18 cellular contexts compared by ENCODE assay signal in the genomic region with DNA sequence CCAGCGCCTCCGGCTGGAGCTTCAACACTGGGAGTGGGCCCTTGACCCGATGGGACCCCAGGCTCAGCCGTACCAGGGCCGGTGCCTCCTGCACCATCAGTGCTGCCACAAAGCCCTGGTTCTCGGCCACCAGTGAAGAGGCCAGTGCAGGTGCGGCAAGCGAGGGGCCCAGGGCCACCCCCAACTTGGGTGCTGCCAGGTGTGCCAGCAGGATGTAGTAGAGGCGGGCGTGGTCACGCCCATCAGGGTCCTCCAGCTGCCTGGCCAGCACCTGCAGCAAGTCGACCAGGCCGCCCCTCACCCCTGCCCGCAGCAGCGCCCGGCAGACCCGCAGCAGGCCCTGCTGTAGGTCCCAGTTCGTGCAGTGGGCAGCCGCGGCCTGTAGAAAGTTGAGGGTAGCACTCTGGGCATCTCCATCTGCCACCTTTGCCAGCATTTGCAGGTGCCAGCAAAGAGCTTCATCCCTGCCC. TPM values are rescaled to one million over a fixed set of nuclear protein-coding genes. Genes with fewer than 3 reads are reported as not detected.
DNase-seq lines count a peak whose midpoint lies in the region; TF ChIP-seq lines count a peak whose summit lies in the region.
"Had no signal": no experiment of that assay in that cellular context is flagged by ENCODE, and none has a peak within 500 bp of the region (broad histone marks: within the 10 kb centered on the region; RNA-seq: fewer than 3 reads in every experiment).

No MANE protein-coding gene starts in this region.

- intact Hi-C loops in colonic mucosa (cut with DNase I), result loop anchor here (10.0 kb wide), 1 partner anchor 54 kb away; the partner anchor contains the start of gene RNASEH2C
- intact Hi-C loops in posterior vena cava (cut with DNase I), result no loop called here

- no peaks in the 10 kb centered on the region for H3K27me3 ChIP-seq in HL-60 (ENCODE audit: insufficient read depth, poor library complexity, severe bottlenecking)
- no peaks in the 10 kb centered on the region for H3K27me3 ChIP-seq in colonic mucosa
- H3K27me3 ChIP-seq: breast epithelium, heart right ventricle had no signal

- peaks cover 28% of the 10 kb centered on the region for H3K27me3 Mint-ChIP-seq in nephron progenitor cell (ENCODE audit: low read depth, poor library complexity)

- H3K27ac ChIP-seq in HL-60 (replicated peaks), result peak overlapping the region; percentile 97
- no peak overlapping the region for H3K27ac ChIP-seq in colonic mucosa

- no peaks in the 10 kb centered on the region for H3K4me1 Mint-ChIP-seq in nephron progenitor cell

- H3K27ac Mint-ChIP-seq in nephron progenitor cell, result no peak overlapping the region
- H3K27ac Mint-ChIP-seq: activated naive CD8-positive, alpha-beta T cell had no signal

- peak; percentile 14 for DNase-seq in D341Med (ENCODE audit: low spot score)
- DNase-seq in HL-60 (ENCODE audit: low read depth in 1 of 2, low spot score in 1 of 2), result no peak
- peak; percentile 16 for DNase-seq in colonic mucosa
- DNase-seq in posterior vena cava (ENCODE audit: low spot score), result peak; percentile 76
- no peak for DNase-seq in nephron progenitor cell
- no peak for DNase-seq in LoVo (ENCODE audit: low spot score)
- no peak for DNase-seq in hepatic stellate cell (ENCODE audit: low spot score)
- DNase-seq: effector CD4-positive, alpha-beta T cell; heart right ventricle; Karpas-422; kidney glomerular epithelial cell; NCI-H1694; stimulated activated CD4-positive, alpha-beta T cell treated with anti-CD3 and anti-CD28 coated beads, Interleukin-12 subunit alpha, Interleukin-12 subunit beta, amount 100 ng/mL, for 4 hours had no signal

- peak overlapping the region in 1 of 2 donors; percentile 9 for H3K9ac ChIP-seq in colonic mucosa (ENCODE audit: low read depth in 2 of 2, low read length in 2 of 2)
- H3K9ac ChIP-seq: SK-N-SH had no signal

- H3K4me3 ChIP-seq in HL-60 (replicated peaks; ENCODE audit: insufficient read depth, low read length), result peak overlapping the region; percentile 54; the same call in 1 of the 2 replicates
- no peak overlapping the region for H3K4me3 ChIP-seq in colonic mucosa

- H3K9me3 ChIP-seq in colonic mucosa, result no peaks in the 10 kb centered on the region
- H3K9me3 ChIP-seq: breast epithelium, heart right ventricle, SK-N-SH had no signal

- H3K4me3 Mint-ChIP-seq in nephron progenitor cell, result no peak overlapping the region

- TF ChIP-seq CTCF in HL-60 (IDR thresholded peaks at IDR 0.05; ENCODE audit: insufficient read depth, low read length), result no peak
- no peak for TF ChIP-seq CTCF in colonic mucosa (IDR thresholded peaks at IDR 0.05)
- no peak for TF ChIP-seq CTCF in nephron progenitor cell (IDR thresholded peaks at IDR 0.05)

- H3K9me3 Mint-ChIP-seq in nephron progenitor cell, result no peaks in the 10 kb centered on the region

- peaks cover 5% of the 10 kb centered on the region for H3K36me3 ChIP-seq in colonic mucosa
- H3K36me3 ChIP-seq: breast epithelium had no signal

- H3K36me3 Mint-ChIP-seq in nephron progenitor cell (ENCODE audit: low read depth), result peaks cover 15% of the 10 kb centered on the region
- H3K36me3 Mint-ChIP-seq: activated naive CD8-positive, alpha-beta T cell had no signal

- H3K4me1 ChIP-seq in colonic mucosa, result peaks cover 6% of the 10 kb centered on the region

RNA-seq across cellular contexts. Expression of gene AP5B1, which starts 2.3 kb away (rescaled TPM):
- total RNA-seq in colonic mucosa (10 to 100 TPM; 17.6 to 20.1 TPM), posterior vena cava (10 to 100 TPM; 10.7 to 15.3 TPM)

RNA-seq across cellular contexts. Expression of gene OVOL1, which starts 8.4 kb away (rescaled TPM):
- total RNA-seq in colonic mucosa, result 10 to 100 TPM; 29.0 to 32.9 TPM
- total RNA-seq in posterior vena cava, result not detected
- total RNA-seq: activated CD8-positive, alpha-beta memory T cell treated with anti-CD3 and anti-CD28 coated beads for 36 hours; heart right ventricle; NCI-H460 had no signal

RNA-seq across cellular contexts. Expression of gene SNX32, which starts 55.3 kb away (rescaled TPM):
- total RNA-seq in colonic mucosa, result 1 to 10 TPM; 1.6 to 1.9 TPM
- total RNA-seq in posterior vena cava, result under 1 TPM; 0.52 to 0.65 TPM

RNA-seq across cellular contexts. Expression of gene RNASEH2C, which starts 57.9 kb away (rescaled TPM):
- total RNA-seq in colonic mucosa, result 10 to 100 TPM; 26.1 to 58.1 TPM
- 10 to 100 TPM; 43.7 to 45.0 TPM for total RNA-seq in posterior vena cava

Comparison
In these comparisons a context has a peak if more than half of its experiments do, and no peak if none do; other contexts are left out.
1. DNase-seq: peak in D341Med (single experiment), colonic mucosa (single experiment) and posterior vena cava (single experiment); none in HL-60 (0 of 2), nephron progenitor cell (single experiment), LoVo (single experiment) and hepatic stellate cell (single experiment).
2. RNA of gene OVOL1, which starts 8.4 kb away (total RNA-seq): 29.0 to 32.9 TPM in colonic mucosa; not detected in posterior vena cava; every median in the first group is over 10 times any median in the second.